Comparison of ENCODE assay signal across 8 cellular contexts in genomic region chrX:104156630-104157529, GRCh38. TPM values are rescaled to one million over a fixed set of nuclear protein-coding genes. Genes with fewer than 3 reads are reported as not detected.
DNase-seq lines count a peak whose midpoint lies in the region; ATAC-seq lines count a peak whose summit lies in the region.

TSS of gene SLC25A53 (minus strand) at chrX:104157009. CDS start at chrX:104105257, 51,752 bp downstream.

- peaks cover 0 to 10% of the 10 kb centered on the region in 2 donors for H3K36me3 Mint-ChIP-seq in CD4-positive, alpha-beta memory T cell

- no peaks in the 10 kb centered on the region for H3K27me3 ChIP-seq in CD4-positive, alpha-beta memory T cell (ENCODE audit: insufficient read depth, low read length)
- H3K27me3 ChIP-seq in effector memory CD4-positive, alpha-beta T cell (replicated peaks; ENCODE audit: control insufficient read depth, insufficient read depth, low read length, poor library complexity, severe bottlenecking) = no peaks in the 10 kb centered on the region
- H3K27me3 ChIP-seq in mesenchymal stem cell (ENCODE audit: control insufficient read depth in 1 of 2, insufficient read depth in 1 of 2, low read length in 2 of 2) = peaks cover 0 to 11% of the 10 kb centered on the region in 2 experiments

- no peak within 1 kb of the TSS for H2BK15ac ChIP-seq in mesenchymal stem cell (ENCODE audit: low read depth, poor library complexity, severe bottlenecking)

- peak; percentile 95 for ATAC-seq in GM19455 (IDR thresholded peaks at IDR 0.05; ENCODE audit: unreplicated experiment)

- peak within 1 kb of the TSS; percentile 29 for H2BK120ac ChIP-seq in mesenchymal stem cell (ENCODE audit: low read depth, low read length)

- under 1% methylated on average over 40 of the region's 44 CpGs for WGBS in mesenchymal stem cell

- no peak within 1 kb of the TSS for H2AK5ac ChIP-seq in mesenchymal stem cell (ENCODE audit: low read length, severe bottlenecking)

- peak within 1 kb of the TSS; percentile 65 for H3K4me2 ChIP-seq in mesenchymal stem cell (ENCODE audit: low read length, poor library complexity, severe bottlenecking)

- peaks cover 4% of the 10 kb centered on the region for H3K79me1 ChIP-seq in mesenchymal stem cell (replicated peaks; ENCODE audit: low read length, poor library complexity, severe bottlenecking)

- H3K9ac ChIP-seq in mesenchymal stem cell (ENCODE audit: low read length) = peak within 1 kb of the TSS; percentile 95

- CTCF ChIA-PET in CD4-positive, alpha-beta memory T cell (lab: Charles Lee; ENCODE audit: partially characterized antibody) = interaction anchor here (0.8 to 1.8 kb wide), 7 partner anchors 9 to 57 kb away, joined by 3 to 25 read pairs (median 4); partner anchors contain the start of gene FAM199X

- POLR2A ChIA-PET in CD4-positive, alpha-beta memory T cell (lab: Charles Lee; ENCODE audit: partially characterized antibody) = interaction anchor here (0.6 to 2.1 kb wide), 10 partner anchors 10 to 471 kb away, joined by 3 to 70 read pairs (median 6); partner anchors contain the start of genes FAM199X, MORF4L2 and ZCCHC18

- peaks cover 0 to 2% (median 0%) of the 10 kb centered on the region in 8 donors for H3K9me3 Mint-ChIP-seq in CD4-positive, alpha-beta memory T cell

- peak within 1 kb of the TSS in 1 of 2 experiments; percentile 96 for H3K4ac ChIP-seq in mesenchymal stem cell (ENCODE audit: low read depth in 1 of 2, low read length in 2 of 2)

- no peaks in the 10 kb centered on the region for H3K9me3 ChIP-seq in CD4-positive, alpha-beta memory T cell (ENCODE audit: control insufficient read depth in 1 of 2, low read length in 2 of 2)
- no peaks in the 10 kb centered on the region for H3K9me3 ChIP-seq in effector memory CD4-positive, alpha-beta T cell (ENCODE audit: control insufficient read depth, low read length)
- H3K9me3 ChIP-seq in mesenchymal stem cell (ENCODE audit: control insufficient read depth, low read length) = no peaks in the 10 kb centered on the region

- H3K27ac ChIP-seq in CD4-positive, alpha-beta memory T cell (ENCODE audit: low read depth, low read length) = peak within 1 kb of the TSS; percentile 73
- H3K27ac ChIP-seq in effector memory CD4-positive, alpha-beta T cell (ENCODE audit: insufficient read depth, low read length, poor library complexity, severe bottlenecking) = peak within 1 kb of the TSS; percentile 80
- peak within 1 kb of the TSS; percentile 94 for H3K27ac ChIP-seq in mesenchymal stem cell (ENCODE audit: low read length, poor library complexity, severe bottlenecking)

- peak within 1 kb of the TSS; percentile 71 to 78 for H3K4me3 ChIP-seq in CD4-positive, alpha-beta memory T cell (ENCODE audit: low read length in 2 of 2)
- peak within 1 kb of the TSS; percentile 62 for H3K4me3 ChIP-seq in effector memory CD4-positive, alpha-beta T cell (ENCODE audit: insufficient read depth, low read depth, low read length, poor library complexity, severe bottlenecking)
- peak within 1 kb of the TSS; percentile 71 to 92 for H3K4me3 ChIP-seq in mesenchymal stem cell (ENCODE audit: insufficient read depth in 1 of 2, low read depth in 1 of 2, low read length in 2 of 2)

- H4K8ac ChIP-seq in mesenchymal stem cell (ENCODE audit: low read length) = peak within 1 kb of the TSS; percentile 95

- peak within 1 kb of the TSS; percentile 96 to 100 (median 99) for H3K27ac Mint-ChIP-seq in CD4-positive, alpha-beta memory T cell

- H4K91ac ChIP-seq in mesenchymal stem cell (ENCODE audit: low read length) = peak within 1 kb of the TSS; percentile 97

- peaks cover 4 to 33% (median 6%) of the 10 kb centered on the region in 4 donors for H3K4me1 Mint-ChIP-seq in CD4-positive, alpha-beta memory T cell

- H3K18ac ChIP-seq in mesenchymal stem cell (ENCODE audit: low read depth in 1 of 2, low read length in 2 of 2) = peak within 1 kb of the TSS; percentile 56 to 97

- H2BK12ac ChIP-seq in mesenchymal stem cell (ENCODE audit: low read length in 2 of 2) = no peak within 1 kb of the TSS

- peaks cover 19% of the 10 kb centered on the region for H3K4me1 ChIP-seq in CD4-positive, alpha-beta memory T cell (ENCODE audit: insufficient read depth, low read length)
- no peaks in the 10 kb centered on the region for H3K4me1 ChIP-seq in effector memory CD4-positive, alpha-beta T cell (ENCODE audit: control insufficient read depth, insufficient read depth, low read length, poor library complexity, severe bottlenecking)
- no peaks in the 10 kb centered on the region for H3K4me1 ChIP-seq in mesenchymal stem cell (ENCODE audit: control insufficient read depth, insufficient read depth, low read depth, low read length)

- no peak within 1 kb of the TSS for H2AFZ ChIP-seq in mesenchymal stem cell (ENCODE audit: low read depth, low read length)

- intact Hi-C loops in CD4-positive, alpha-beta memory T cell (cut with micrococcal nuclease) = loop anchor here (1.0 kb wide), 2 partner anchors 9 to 239 kb away; partner anchors contain the start of gene FAM199X

- H2BK5ac ChIP-seq in mesenchymal stem cell (ENCODE audit: low read depth, low read length, poor library complexity, severe bottlenecking) = peak within 1 kb of the TSS; percentile 10

- DNase-seq in CD4-positive, alpha-beta memory T cell = peak; percentile 77 to 89 (median 81)
- peak; percentile 79 for DNase-seq in HK-2 (ENCODE audit: unreplicated experiment)
- DNase-seq in NCI-H82 treated with DMSO at 0.1 percent for 48 hours (lab: John Stamatoyannopoulos, UW; ENCODE audit: unreplicated experiment) = peak; percentile 89
- DNase-seq in activated CD8-positive, alpha-beta memory T cell treated with anti-CD3 and anti-CD28 coated beads for 24 hours = peak; percentile 86
- DNase-seq in effector memory CD4-positive, alpha-beta T cell = peak; percentile 60 to 69 (median 65)
- peak; percentile 85 for DNase-seq in mesenchymal stem cell
- DNase-seq in stimulated activated CD8-positive, alpha-beta memory T cell treated with anti-CD3 and anti-CD28 coated beads, Interleukin-12 subunit alpha, Interleukin-12 subunit beta, amount 100 ng/mL, for 4 hours (ENCODE audit: low read depth) = peak; percentile 51

- H3K23ac ChIP-seq in mesenchymal stem cell (ENCODE audit: low read length in 2 of 2) = no peak within 1 kb of the TSS

- no peaks in the 10 kb centered on the region for H3K36me3 ChIP-seq in CD4-positive, alpha-beta memory T cell (ENCODE audit: insufficient read depth, low read length)
- no peaks in the 10 kb centered on the region for H3K36me3 ChIP-seq in effector memory CD4-positive, alpha-beta T cell (ENCODE audit: control insufficient read depth, insufficient read depth, low read length)
- no peaks in the 10 kb centered on the region for H3K36me3 ChIP-seq in mesenchymal stem cell (ENCODE audit: control insufficient read depth in 1 of 2, insufficient read depth in 2 of 2, low read depth in 1 of 2, low read length in 2 of 2)

- H3K27me3 Mint-ChIP-seq in CD4-positive, alpha-beta memory T cell = no peaks in the 10 kb centered on the region

- H3K14ac ChIP-seq in mesenchymal stem cell (ENCODE audit: low read length in 2 of 2) = no peak within 1 kb of the TSS

- peak within 1 kb of the TSS; percentile 93 to 100 (median 96) for H3K4me3 Mint-ChIP-seq in CD4-positive, alpha-beta memory T cell

RNA-seq across cellular contexts. Expression of gene SLC25A53, which starts in this region (rescaled TPM):
- total RNA-seq in CD4-positive, alpha-beta memory T cell = 10 to 100 TPM; 20.9 to 21.0 TPM
- 1 to 10 TPM; 7.1 to 9.6 TPM for polyA plus RNA-seq in CD4-positive, alpha-beta memory T cell
- polyA plus RNA-seq in mesenchymal stem cell (2013, experiment 1 of 2) = 6.5 TPM
- polyA plus RNA-seq in mesenchymal stem cell (2013, experiment 2 of 2) = 6.1 TPM

Comparison
In these comparisons a context has a peak if more than half of its experiments do, and no peak if none do; other contexts are left out.
1. Peak in every context shown above with its lines: DNase-seq, ATAC-seq, H3K4me3 ChIP-seq and H3K27ac ChIP-seq.